Comparison of ENCODE assay signal across 1 cellular context in the genomic region with DNA sequence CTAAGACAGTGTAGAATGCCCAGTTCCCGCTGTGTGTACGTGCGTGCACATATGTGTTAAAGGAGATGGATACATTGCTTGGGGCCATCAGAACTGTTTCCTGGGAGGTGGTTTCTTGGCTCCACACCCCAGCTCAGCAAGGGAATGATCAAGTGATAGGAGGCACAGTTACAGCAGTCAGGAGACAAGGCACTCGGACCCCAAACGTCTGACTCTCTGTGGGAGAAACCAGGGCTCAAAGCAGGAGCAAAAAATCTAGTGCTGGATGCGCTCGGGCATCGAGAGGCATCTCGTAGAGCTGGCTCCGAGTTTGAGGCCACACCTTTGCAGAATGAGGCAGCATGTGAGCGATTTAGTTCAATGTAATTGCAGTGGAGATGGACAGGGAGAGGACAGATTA.
TF ChIP-seq lines count a peak whose summit lies in the region.

No MANE protein-coding gene starts in this region.

TF ChIP-seq in H1, 55 proteins besides CTCF, POLR2A, EP300 and RAD21:
- TF ChIP-seq CBX5 (IDR thresholded peaks at IDR 0.05; ENCODE audit: low read depth, low read length) (no peak), KDM1A (IDR thresholded peaks at IDR 0.05; ENCODE audit: borderline replicate concordance, low read length) (no peak), JUND (IDR thresholded peaks at IDR 0.05; ENCODE audit: low read length) (no peak), RFX5 (IDR thresholded peaks at IDR 0.05; ENCODE audit: borderline replicate concordance, low read depth, low read length) (no peak), ASH2L (IDR thresholded peaks at IDR 0.05; ENCODE audit: low read length) (no peak), CTBP2 (IDR thresholded peaks at IDR 0.05; ENCODE audit: borderline replicate concordance, insufficient read depth, insufficient read length, low read length) (no peak), TAF1 (IDR thresholded peaks at IDR 0.05; ENCODE audit: low read depth, low read length) (no peak), SP1 (IDR thresholded peaks at IDR 0.05; ENCODE audit: low read depth, low read length) (no peak), SAP30 (IDR thresholded peaks at IDR 0.05; ENCODE audit: insufficient read depth, insufficient replicate concordance, low read length) (no peak), BACH1 (IDR thresholded peaks at IDR 0.05; ENCODE audit: low read length) (no peak), FOSL1 (IDR thresholded peaks at IDR 0.05; ENCODE audit: insufficient read depth, low read depth, low read length) (no peak), PHF8 (conservative IDR thresholded peaks at IDR 0.05; ENCODE audit: low read depth, low read length) (no peak), HDAC6 (IDR thresholded peaks at IDR 0.05; ENCODE audit: low read depth, low read length) (no peak), CHD7 (IDR thresholded peaks at IDR 0.05; ENCODE audit: insufficient replicate concordance, low read length) (no peak)
- TF ChIP-seq, protein P1, sequence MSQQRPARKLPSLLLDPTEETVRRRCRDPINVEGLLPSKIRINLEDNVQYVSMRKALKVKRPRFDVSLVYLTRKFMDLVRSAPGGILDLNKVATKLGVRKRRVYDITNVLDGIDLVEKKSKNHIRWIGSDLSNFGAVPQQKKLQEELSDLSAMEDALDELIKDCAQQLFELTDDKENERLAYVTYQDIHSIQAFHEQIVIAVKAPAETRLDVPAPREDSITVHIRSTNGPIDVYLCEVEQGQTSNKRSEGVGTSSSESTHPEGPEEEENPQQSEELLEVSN (IDR thresholded peaks at IDR 0.05) = no peak
